8 cellular contexts compared by ENCODE assay signal in genomic region chr1:155504207-155504606, GRCh38. TPM values are rescaled to one million over a fixed set of nuclear protein-coding genes. Genes with fewer than 3 reads are reported as not detected.
A peak's percentile ranks its signal among the peaks of the same experiment; 100 is the strongest.
DNase-seq lines count a peak whose midpoint lies in the region; ATAC-seq and TF ChIP-seq lines count a peak whose summit lies in the region.

No MANE protein-coding gene starts in this region.

- H4K20me1 ChIP-seq in MM.1S (ENCODE audit: insufficient read depth, low read length): peaks cover 20% of the 10 kb centered on the region; the same call in 1 of the 2 replicates

- H2AFZ ChIP-seq in MM.1S (ENCODE audit: low read length): no peak overlapping the region

- peaks cover 8% of the 10 kb centered on the region for H3K36me3 Mint-ChIP-seq in brain

- H3K27ac ChIP-seq in MM.1S (ENCODE audit: low read length) (no peak overlapping the region), right lobe of liver (no peak overlapping the region)

- H3K4me2 ChIP-seq in MM.1S (ENCODE audit: low read depth, low read length): no peak overlapping the region

- H3K36me3 ChIP-seq in MM.1S (replicated peaks; ENCODE audit: insufficient read depth, low read length) (no peaks in the 10 kb centered on the region; the same call in 1 of the 2 replicates), right lobe of liver (no peaks in the 10 kb centered on the region)

- H3K27me3 ChIP-seq in MM.1S (replicated peaks; ENCODE audit: insufficient read depth, low read length): no peaks in the 10 kb centered on the region
- no peaks in the 10 kb centered on the region for H3K27me3 ChIP-seq in right lobe of liver

- H3F3A ChIP-seq in MM.1S (ENCODE audit: insufficient read depth, low read length): no peaks in the 10 kb centered on the region

- no peaks in the 10 kb centered on the region for H3K9me3 ChIP-seq in MM.1S (replicated peaks; ENCODE audit: insufficient read depth, low read length)
- H3K9me3 ChIP-seq in right lobe of liver: no peaks in the 10 kb centered on the region

- 49% methylated on average over 5 of the region's 5 CpGs for WGBS in right lobe of liver (ENCODE audit: insufficient coverage, low coverage, low lambda C conversion rate, missing lambda C conversion rate)

- intact Hi-C loops in right lobe of liver (cut with DNase I): no loop called here

- peak; percentile 42 for DNase-seq in EH (ENCODE audit: low read depth)
- peak; percentile 75 for DNase-seq in MM.1S
- DNase-seq in right lobe of liver: no peak
- DNase-seq in activated CD8-positive, alpha-beta memory T cell treated with anti-CD3 and anti-CD28 coated beads, Interleukin-2, amount 50 U/mL, for 4 hours: no peak

- H3K4me1 ChIP-seq in MM.1S (ENCODE audit: low read length) (peaks cover 9% of the 10 kb centered on the region), right lobe of liver (peaks cover 0 to 15% (median 4%) of the 10 kb centered on the region in 4 donors)

- no peaks in the 10 kb centered on the region for H3K9me2 ChIP-seq in MM.1S (replicated peaks; ENCODE audit: insufficient read depth, low read length)

- H3K27me3 Mint-ChIP-seq in brain: no peaks in the 10 kb centered on the region

- TF ChIP-seq CTCF in MM.1S (IDR thresholded peaks at IDR 0.05; ENCODE audit: low read length) (peak; percentile 64), brain (conservative IDR thresholded peaks at IDR 0.05) (peak; percentile 39 to 46), right lobe of liver (IDR thresholded peaks at IDR 0.05) (peak; percentile 27 to 42 (median 36))

- peaks cover 93% of the 10 kb centered on the region for H3K79me2 ChIP-seq in MM.1S (ENCODE audit: low read length)

- no peak overlapping the region for H3K4me3 ChIP-seq in MM.1S (ENCODE audit: low read length)
- H3K4me3 ChIP-seq in right lobe of liver: no peak overlapping the region

- H3K27ac Mint-ChIP-seq in brain: peak overlapping the region in 2 of 5 experiments; percentile 33 to 35

- ATAC-seq in right lobe of liver (peak; percentile 57 to 74 (median 64)), GM18907 (IDR thresholded peaks at IDR 0.05; ENCODE audit: unreplicated experiment) (no peak), HG03097 (IDR thresholded peaks at IDR 0.05; ENCODE audit: low FRiP score, unreplicated experiment) (no peak), GM21717 (IDR thresholded peaks at IDR 0.05; ENCODE audit: unreplicated experiment) (no peak)

- no peak overlapping the region for H3K4me3 Mint-ChIP-seq in brain

- no peak for TF ChIP-seq POLR2A in right lobe of liver (IDR thresholded peaks at IDR 0.05)

- no peaks in the 10 kb centered on the region for H3K9me3 Mint-ChIP-seq in brain

- peaks cover 61% of the 10 kb centered on the region for H3K4me1 Mint-ChIP-seq in brain

- no peak overlapping the region for H3K9ac ChIP-seq in MM.1S (ENCODE audit: low read length)

RNA-seq across cellular contexts. Expression of gene ASH1L, which starts 58.4 kb away (rescaled TPM):
- 15.3 TPM for polyA plus RNA-seq in brain (ENCODE audit: insufficient read depth, low read depth, low replicate concordance)
- 10 to 100 TPM; 13.9 to 24.3 (median 17.6) TPM for total RNA-seq in right lobe of liver

Comparison
In these comparisons a context has a peak if more than half of its experiments do, and no peak if none do; other contexts are left out.
1. DNase-seq: peak in EH (single experiment) and MM.1S (single experiment); none in right lobe of liver (0 of 3) and activated CD8-positive, alpha-beta memory T cell treated with anti-CD3 and anti-CD28 coated beads, Interleukin-2, amount 50 U/mL, for 4 hours (single experiment).
2. ATAC-seq: peak in right lobe of liver (4 of 4); none in GM18907 (single experiment), HG03097 (single experiment) and GM21717 (single experiment).
3. Peak in every context shown above with its lines, with median percentiles within 50 percentile points of each other: CTCF ChIP-seq.